ENCODE assay signal across 29 cellular contexts in genomic region chr7:23378996-23379395, GRCh38.
"Had no signal": no experiment of that assay in that cellular context is flagged by ENCODE, and none has a peak within 500 bp of the region (broad histone marks: within the 10 kb centered on the region; RNA-seq: fewer than 3 reads in every experiment).

No MANE protein-coding gene starts in this region.

- H3K9me3 ChIP-seq: colonic mucosa, esophagus squamous epithelium, heart right ventricle, left lung, neutrophil, pancreas, suprapubic skin had no signal

- H3K9me3 Mint-ChIP-seq: central memory CD8-positive, alpha-beta T cell; dendritic cell treated with granulocyte-macrophage colony-stimulating factor and Interleukin-4, amounts not matched to agents 40 ng/mL and 50 ng/mL, for 4 days; endodermal cell; immature natural killer cell; natural killer cell; neural crest cell had no signal

- H3K36me3 ChIP-seq: colonic mucosa, esophagus squamous epithelium, heart right ventricle, left lung, neutrophil, pancreas, suprapubic skin had no signal

- ATAC-seq: heart right ventricle; left cardiac atrium; left lung; natural killer cell; sciatic nerve; stimulated activated naive CD8-positive, alpha-beta T cell treated with anti-CD3 and anti-CD28 coated beads, Interleukin-15, amount 100 ng/mL, for 72 hours had no signal

- H3K36me3 Mint-ChIP-seq: immature natural killer cell, natural killer cell had no signal

- H3K4me1 ChIP-seq: colonic mucosa, heart right ventricle, left lung, pancreas, suprapubic skin had no signal

- H3K27me3 Mint-ChIP-seq: dendritic cell treated with granulocyte-macrophage colony-stimulating factor and Interleukin-4, amounts not matched to agents 40 ng/mL and 50 ng/mL, for 4 days; stimulated activated naive CD8-positive, alpha-beta T cell treated with anti-CD3 and anti-CD28 coated beads, Interleukin-15, amount 100 ng/mL, for 72 hours had no signal

- H3K4me3 ChIP-seq: colonic mucosa, esophagus squamous epithelium, heart right ventricle, left lung, pancreas, smooth muscle cell, suprapubic skin had no signal

- H3K27ac ChIP-seq: colonic mucosa, esophagus squamous epithelium, heart right ventricle, left lung, neutrophil, pancreas, suprapubic skin had no signal

- H3K4me1 Mint-ChIP-seq: central memory CD8-positive, alpha-beta T cell; immature natural killer cell; natural killer cell; neural crest cell had no signal

- DNase-seq: colonic mucosa; effector CD8-positive, alpha-beta T cell; endodermal cell; esophagus squamous epithelium; foreskin melanocyte; glutamatergic neuron; heart right ventricle; hypothalamus; immature natural killer cell; kidney; left cardiac atrium; left lung; mesendoderm; natural killer cell; pancreas; stimulated activated CD4-positive, alpha-beta T cell treated with anti-CD3 and anti-CD28 coated beads, Interleukin-12 subunit alpha, Interleukin-12 subunit beta, amount 100 ng/mL, for 4 hours; stimulated activated CD4-positive, alpha-beta T cell treated with anti-CD3 and anti-CD28 coated beads, Interleukin-1b, Interleukin-23, amount 100 ng/mL, for 48 hours; stimulated activated CD4-positive, alpha-beta T cell treated with anti-CD3 and anti-CD28 coated beads, Interleukin-4, amount 100 ng/mL, for 1 hour; stimulated activated CD8-positive, alpha-beta memory T cell treated with anti-CD3 and anti-CD28 coated beads, Interleukin-4, amount 100 ng/mL, for 48 hours; stimulated activated naive CD4-positive, alpha-beta T cell; stimulated activated naive CD8-positive, alpha-beta T cell treated with anti-CD3 and anti-CD28 coated beads, Interleukin-15, amount 100 ng/mL, for 72 hours; trophoblast cell had no signal

- H3K27me3 ChIP-seq: colonic mucosa, esophagus squamous epithelium, left lung, neutrophil, pancreas, suprapubic skin had no signal

- H3K4me3 Mint-ChIP-seq: central memory CD8-positive, alpha-beta T cell; dendritic cell treated with granulocyte-macrophage colony-stimulating factor and Interleukin-4, amounts not matched to agents 40 ng/mL and 50 ng/mL, for 4 days; endodermal cell; immature natural killer cell; natural killer cell; neural crest cell; stimulated activated naive CD8-positive, alpha-beta T cell treated with anti-CD3 and anti-CD28 coated beads, Interleukin-15, amount 100 ng/mL, for 72 hours had no signal

- H3K27ac Mint-ChIP-seq: dendritic cell treated with granulocyte-macrophage colony-stimulating factor and Interleukin-4, amounts not matched to agents 40 ng/mL and 50 ng/mL, for 4 days; endodermal cell; immature natural killer cell; natural killer cell; stimulated activated naive CD8-positive, alpha-beta T cell treated with anti-CD3 and anti-CD28 coated beads, Interleukin-15, amount 100 ng/mL, for 72 hours had no signal
